23 cellular contexts compared by ENCODE assay signal in genomic region chr14:105010106-105010505, GRCh38. TPM values are rescaled to one million over a fixed set of nuclear protein-coding genes. Genes with fewer than 3 reads are reported as not detected.
"Had no signal": no experiment of that assay in that cellular context is flagged by ENCODE, and none has a peak within 500 bp of the region (broad histone marks: within the 10 kb centered on the region; RNA-seq: fewer than 3 reads in every experiment).

No MANE protein-coding gene starts in this region.

- H3K9me3 ChIP-seq: lower lobe of right lung, suprapubic skin, transverse colon, vagina had no signal

- H3K27me3 Mint-ChIP-seq: natural killer cell treated with Interleukin-12 subunit alpha and Interleukin-12 subunit beta and Interleukin-15 and Interleukin-18, amount 100 ng/mL, for 72 hours; stimulated activated naive CD8-positive, alpha-beta T cell treated with anti-CD3 and anti-CD28 coated beads, Interleukin-15, Interleukin-2, amounts not matched to agents 100 ng/mL and 50 ng/mL, for 24 hours had no signal

- H3K27ac Mint-ChIP-seq: activated T-helper 1 cell treated with anti-CD3 and anti-CD28 coated beads, Interleukin-12 subunit alpha, Interleukin-12 subunit beta, Interleukin-2, Interleukin-4 antibody, amounts not matched to agents 30 ng/mL and 10 ng/mL and 1 ng/mL, durations not matched to agents 14 hours and 24 hours and 36 hours; endodermal cell; natural killer cell treated with Interleukin-12 subunit alpha and Interleukin-12 subunit beta and Interleukin-15 and Interleukin-18, amount 100 ng/mL, for 72 hours; stimulated activated naive CD8-positive, alpha-beta T cell treated with anti-CD3 and anti-CD28 coated beads, Interleukin-15, Interleukin-2, amounts not matched to agents 100 ng/mL and 50 ng/mL, for 24 hours had no signal

- ATAC-seq: activated naive CD4-positive, alpha-beta T cell treated with anti-CD3 and anti-CD28 coated beads, Interleukin-2, amount 50 U/mL, for 72 hours; lower lobe of right lung; natural killer cell treated with Interleukin-12 subunit alpha and Interleukin-12 subunit beta and Interleukin-15 and Interleukin-18, amount 100 ng/mL, for 72 hours had no signal

- H3K9me3 Mint-ChIP-seq: activated naive CD4-positive, alpha-beta T cell treated with anti-CD3 and anti-CD28 coated beads, Interleukin-2, amount 50 U/mL, for 72 hours; activated T-helper 1 cell treated with anti-CD3 and anti-CD28 coated beads, Interleukin-12 subunit alpha, Interleukin-12 subunit beta, Interleukin-2, Interleukin-4 antibody, amounts not matched to agents 30 ng/mL and 10 ng/mL and 1 ng/mL, durations not matched to agents 14 hours and 24 hours and 36 hours; endodermal cell; natural killer cell treated with Interleukin-12 subunit alpha and Interleukin-12 subunit beta and Interleukin-15 and Interleukin-18, amount 100 ng/mL, for 72 hours; stimulated activated naive CD8-positive, alpha-beta T cell treated with anti-CD3 and anti-CD28 coated beads, Interleukin-15, Interleukin-2, amounts not matched to agents 100 ng/mL and 50 ng/mL, for 24 hours had no signal

- H3K36me3 Mint-ChIP-seq: activated naive CD4-positive, alpha-beta T cell treated with anti-CD3 and anti-CD28 coated beads, Interleukin-2, amount 50 U/mL, for 72 hours; natural killer cell treated with Interleukin-12 subunit alpha and Interleukin-12 subunit beta and Interleukin-15 and Interleukin-18, amount 100 ng/mL, for 72 hours had no signal

- H3K4me3 Mint-ChIP-seq: activated T-helper 1 cell treated with anti-CD3 and anti-CD28 coated beads, Interleukin-12 subunit alpha, Interleukin-12 subunit beta, Interleukin-2, Interleukin-4 antibody, amounts not matched to agents 30 ng/mL and 10 ng/mL and 1 ng/mL, durations not matched to agents 14 hours and 24 hours and 36 hours; endodermal cell; natural killer cell treated with Interleukin-12 subunit alpha and Interleukin-12 subunit beta and Interleukin-15 and Interleukin-18, amount 100 ng/mL, for 72 hours; stimulated activated naive CD8-positive, alpha-beta T cell treated with anti-CD3 and anti-CD28 coated beads, Interleukin-15, Interleukin-2, amounts not matched to agents 100 ng/mL and 50 ng/mL, for 24 hours had no signal

- H3K27ac ChIP-seq: lower lobe of right lung, suprapubic skin, vagina, WERI-Rb-1 had no signal

- H3K27me3 ChIP-seq: suprapubic skin, transverse colon, vagina had no signal

- H3K4me1 ChIP-seq: lower lobe of right lung had no signal

- H3K4me3 ChIP-seq: lower lobe of right lung, suprapubic skin, transverse colon, vagina had no signal

- DNase-seq: activated CD4-positive, alpha-beta T cell treated with anti-CD3 and anti-CD28 coated beads for 1 hour; activated CD4-positive, alpha-beta T cell treated with anti-CD3 and anti-CD28 coated beads, Interleukin-2, amount 50 U/mL, for 48 hours; activated gamma-delta T cell treated with Interleukin-2 at 50 U/mL for 16 hours; activated T-cell treated with anti-CD3 and anti-CD28 coated beads for 4 hours; amniotic stem cell; caudate nucleus; endodermal cell; foreskin melanocyte; hypothalamus; islet precursor cell; lower lobe of right lung; stimulated activated CD4-positive, alpha-beta T cell treated with anti-CD3 and anti-CD28 coated beads, Interleukin-15, amount 100 ng/mL, for 24 hours; stimulated activated CD4-positive, alpha-beta T cell treated with anti-CD3 and anti-CD28 coated beads, Interleukin-2, amount 100 ng/mL, for 48 hours; T-helper 2 cell; transverse colon; WERI-Rb-1 had no signal

RNA-seq across cellular contexts. Expression of gene AHNAK2, which starts 31.9 kb away (rescaled TPM):
- total RNA-seq: natural killer cell treated with Interleukin-12 subunit alpha and Interleukin-12 subunit beta and Interleukin-15 and Interleukin-18, amount 100 ng/mL, for 72 hours had no signal

RNA-seq across cellular contexts. Expression of gene GPR132, which starts 55.1 kb away (rescaled TPM):
- polyA plus RNA-seq: fibroblast of lung had no signal
